Comparison of ENCODE assay signal across 8 cellular contexts in genomic region chr3:58299839-58300516, GRCh38. TPM values are rescaled to one million over a fixed set of nuclear protein-coding genes. Genes with fewer than 3 reads are reported as not detected.
DNase-seq lines count a peak whose midpoint lies in the region; ATAC-seq and TF ChIP-seq lines count a peak whose summit lies in the region.

No MANE protein-coding gene starts in this region.

- no peaks in the 10 kb centered on the region for H3K9me3 ChIP-seq in HCT116 (ENCODE audit: control insufficient read depth in 1 of 2, insufficient read depth in 1 of 2, low read depth in 1 of 2, low read length in 2 of 2)

- POLR2A ChIA-PET in HCT116 (lab: Charles Lee): interaction anchor here (1.2 kb wide), 1 partner anchor 112 kb away, joined by 3 read pairs; no protein-coding TSS in a partner anchor

- peaks cover 12% of the 10 kb centered on the region for H3K36me3 Mint-ChIP-seq in brain

- H3K36me3 ChIP-seq in HCT116 (ENCODE audit: control insufficient read depth in 1 of 2, insufficient read depth in 2 of 2, low read length in 2 of 2): no peaks in the 10 kb centered on the region

- no peak overlapping the region for H3K9ac ChIP-seq in HCT116 (ENCODE audit: low read length)

- H3K27ac Mint-ChIP-seq in brain: peak overlapping the region in 4 of 5 experiments; percentile 24 to 60 (median 42)

- H3K27me3 Mint-ChIP-seq in brain: peaks cover 5% of the 10 kb centered on the region

- peak; percentile 79 for ATAC-seq in HCT116
- no peak for ATAC-seq in HG03521 (IDR thresholded peaks at IDR 0.05; ENCODE audit: unreplicated experiment)

- TF ChIP-seq RAD21 in HCT116 (IDR thresholded peaks at IDR 0.05; ENCODE audit: low read depth): peak; percentile 93

- no TSS peak for BruUV-seq in HCT116 (replicated peaks; lab: Mats Ljungman, UMichigan)

- H4K20me1 ChIP-seq in HCT116 (ENCODE audit: insufficient read depth): no peaks in the 10 kb centered on the region

- no peaks in the 10 kb centered on the region for H3K79me2 ChIP-seq in HCT116 (ENCODE audit: insufficient read depth, low read length)

- H3K27ac ChIP-seq in HCT116 (ENCODE audit: low read depth, low read length): no peak overlapping the region

- CTCF ChIA-PET in HCT116 (lab: Charles Lee): interaction anchor here (0.8 to 8.2 kb wide), 9 partner anchors 8 to 338 kb away, joined by 3 to 116 read pairs (median 5); no protein-coding TSS in a partner anchor

- peak overlapping the region; percentile 28; the same call in 1 of the 2 replicates for H3K4me2 ChIP-seq in HCT116 (ENCODE audit: low read length)

- no peaks in the 10 kb centered on the region for H3K4me1 ChIP-seq in HCT116 (ENCODE audit: control insufficient read depth in 1 of 2, insufficient read depth in 2 of 2, low read length in 2 of 2)

- peaks cover 0 to 5% (median 0%) of the 10 kb centered on the region in 5 experiments for H3K9me3 Mint-ChIP-seq in brain

- no peaks in the 10 kb centered on the region for H3K27me3 ChIP-seq in HCT116 (ENCODE audit: insufficient read depth, low read length)

- RAD21 ChIA-PET in HCT116 (lab: Charles Lee; ENCODE audit: low non-redundant PET in 1 of 2, low total read pairs in 2 of 2, uncharacterized antibody in 2 of 2, unreplicated experiment in 2 of 2): interaction anchor here (0.7 to 2.4 kb wide), 5 partner anchors 28 to 122 kb away, joined by 3 to 25 read pairs (median 4); no protein-coding TSS in a partner anchor

- H3K4me3 ChIP-seq in HCT116 (replicated peaks in 1 of 2; ENCODE audit: low read depth in 1 of 2, low read length in 2 of 2): no peak overlapping the region

- H3K9me2 ChIP-seq in HCT116 (ENCODE audit: insufficient read depth): no peaks in the 10 kb centered on the region

- intact Hi-C loops in HCT116 (cut with micrococcal nuclease): loop anchor here (1.0 to 10.0 kb wide), 2 partner anchors 113 to 335 kb away; no protein-coding TSS in a partner anchor

- H2AFZ ChIP-seq in HCT116 (ENCODE audit: low read depth, low read length, poor library complexity, severe bottlenecking): no peak overlapping the region

- peak; percentile 56 for TF ChIP-seq CTCF in AG09319 (IDR thresholded peaks at IDR 0.05; ENCODE audit: low read depth, low read length)
- peak; percentile 52 to 93 (median 64) for TF ChIP-seq CTCF in HCT116 (IDR thresholded peaks at IDR 0.05 in 2 of 3, conservative IDR thresholded peaks at IDR 0.05 in 1 of 3; ENCODE audit: borderline replicate concordance in 1 of 3, insufficient read depth in 1 of 3, low read depth in 2 of 3, low read length in 2 of 3)
- peak; percentile 89 to 94 for TF ChIP-seq CTCF in brain (conservative IDR thresholded peaks at IDR 0.05)

- TF ChIP-seq POLR2A in HCT116 (IDR thresholded peaks at IDR 0.05; ENCODE audit: borderline replicate concordance, extremely low read depth, insufficient read depth, insufficient read length): no peak

- DNase-seq in AG09319 (ENCODE audit: extremely low read depth, low read depth): peak; percentile 32
- DNase-seq in HCT116 (ENCODE audit: low read depth, low spot score): no peak
- DNase-seq in medulla oblongata (ENCODE audit: extremely low spot score): peak; percentile 61
- no peak for DNase-seq in NCI-H187 treated with DMSO at 0.1 percent for 48 hours (lab: John Stamatoyannopoulos, UW)
- no peak for DNase-seq in NCI-H2107 (lab: John Stamatoyannopoulos, UW)
- DNase-seq in NCI-H226: no peak

- peak overlapping the region in 1 of 5 experiments; percentile 46 for H3K4me3 Mint-ChIP-seq in brain

- H3K4me1 Mint-ChIP-seq in brain: peaks cover 21% of the 10 kb centered on the region

TF ChIP-seq in HCT116, 20 proteins besides CTCF, POLR2A, EP300 and RAD21:
- no peak for TF ChIP-seq ZNF274 (IDR thresholded peaks at IDR 0.05; ENCODE audit: low read depth, low read length)
- TF ChIP-seq YY1 (IDR thresholded peaks at IDR 0.05; ENCODE audit: extremely low read depth, insufficient replicate concordance, low read depth, low read length): no peak
- TF ChIP-seq EGR1 (IDR thresholded peaks at IDR 0.05; ENCODE audit: low read depth): no peak
- no peak for TF ChIP-seq FOSL1 (IDR thresholded peaks at IDR 0.05; ENCODE audit: low read depth)
- TF ChIP-seq, protein P1, sequence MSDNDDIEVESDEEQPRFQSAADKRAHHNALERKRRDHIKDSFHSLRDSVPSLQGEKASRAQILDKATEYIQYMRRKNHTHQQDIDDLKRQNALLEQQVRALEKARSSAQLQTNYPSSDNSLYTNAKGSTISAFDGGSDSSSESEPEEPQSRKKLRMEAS (IDR thresholded peaks at IDR 0.05): no peak
- TF ChIP-seq EZH2phosphoT487 (IDR thresholded peaks at IDR 0.05; ENCODE audit: borderline replicate concordance): no peak
- no peak for TF ChIP-seq TCF7L2 (IDR thresholded peaks at IDR 0.05; ENCODE audit: borderline replicate concordance, extremely low read depth, insufficient read depth, insufficient read length)
- TF ChIP-seq SRF (IDR thresholded peaks at IDR 0.05; ENCODE audit: low read depth): no peak

RNA-seq across cellular contexts. Expression of gene RPP14, which starts 6.1 kb away (rescaled TPM):
- total RNA-seq in HCT116 (2021; ENCODE audit: unreplicated experiment): 22.4 TPM
- polyA plus RNA-seq in HCT116 (2012): 9.2 and 11.1 TPM in 2 replicates
- 4.1 TPM for polyA plus RNA-seq in brain (ENCODE audit: insufficient read depth, low read depth, low replicate concordance)

RNA-seq across cellular contexts. Expression of gene HTD2, which starts 6.3 kb away (rescaled TPM):
- 13.5 TPM for total RNA-seq in HCT116 (2021; ENCODE audit: unreplicated experiment)
- polyA plus RNA-seq in HCT116 (2012): 4.9 and 6.0 TPM in 2 replicates
- 4.0 TPM for polyA plus RNA-seq in brain (ENCODE audit: insufficient read depth, low read depth, low replicate concordance)

RNA-seq across cellular contexts. Expression of gene PXK, which starts 32.7 kb away (rescaled TPM):
- 10.2 TPM for total RNA-seq in HCT116 (2021; ENCODE audit: unreplicated experiment)
- polyA plus RNA-seq in HCT116 (2012): 6.3 and 8.5 TPM in 2 replicates
- 32.3 TPM for polyA plus RNA-seq in brain (ENCODE audit: insufficient read depth, low read depth, low replicate concordance)

Comparison
In these comparisons a context has a peak if more than half of its experiments do, and no peak if none do; other contexts are left out.
1. DNase-seq: peak in AG09319 (single experiment) and medulla oblongata (single experiment); none in HCT116 (single experiment), NCI-H187 treated with DMSO at 0.1 percent for 48 hours (single experiment), NCI-H2107 (single experiment) and NCI-H226 (single experiment).
2. Peak in every context shown above with its lines, with median percentiles within 50 percentile points of each other: CTCF ChIP-seq.